In genomic region chr10:71043858-71044257, GRCh38 we compare ENCODE assay signal across 8 cellular contexts.
"Had no signal": no experiment of that assay in that cellular context is flagged by ENCODE, and none has a peak within 500 bp of the region (broad histone marks: within the 10 kb centered on the region; RNA-seq: fewer than 3 reads in every experiment).

No MANE protein-coding gene starts in this region.

- DNase-seq: GM23248, GOT3, H7, HFFc6, IMR-90 had no signal

- H3K9ac ChIP-seq: GM23248 had no signal

- H3K4me1 ChIP-seq: HAP-1 had no signal

- H3K4me3 ChIP-seq: GM23248, HAP-1 had no signal

- H3K9me3 ChIP-seq: HAP-1 had no signal

- H3K27ac ChIP-seq: GM23248, HL-60 had no signal

- H2AFZ ChIP-seq: GM23248 had no signal

- H3K36me3 ChIP-seq: HAP-1 had no signal

- ATAC-seq: HCT116 had no signal
